28 cellular contexts compared by ENCODE assay signal in the genomic region with DNA sequence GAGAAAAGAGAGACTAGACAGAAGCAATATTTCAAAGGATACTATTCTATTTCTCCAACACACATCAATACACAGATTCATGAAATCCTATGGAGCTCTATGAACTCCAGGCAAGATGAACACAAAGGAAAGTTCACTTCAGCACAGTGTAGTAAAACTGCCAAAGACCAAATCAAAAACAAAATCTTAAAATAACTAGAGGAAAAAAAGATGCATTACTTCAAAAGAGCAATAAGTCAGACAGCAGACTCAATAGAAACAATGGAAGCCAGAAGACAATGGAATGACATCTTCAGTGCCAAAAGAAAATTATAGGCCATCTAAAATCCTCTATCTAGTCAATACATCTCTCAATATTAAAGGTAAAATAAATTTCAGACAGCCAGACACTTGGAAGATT.
"Had no signal": no experiment of that assay in that cellular context is flagged by ENCODE, and none has a peak within 500 bp of the region (broad histone marks: within the 10 kb centered on the region; RNA-seq: fewer than 3 reads in every experiment).

No MANE protein-coding gene starts in this region.

- H3K36me3 ChIP-seq: colonic mucosa, esophagus muscularis mucosa, gastroesophageal sphincter, heart right ventricle had no signal

- H3K27ac ChIP-seq: body of pancreas, colonic mucosa, dorsolateral prefrontal cortex, esophagus muscularis mucosa, gastroesophageal sphincter, heart right ventricle, hepatocyte had no signal

- H3K4me1 Mint-ChIP-seq: activated naive CD4-positive, alpha-beta T cell treated with anti-CD3 and anti-CD28 coated beads, Interleukin-2, amount 10 ng/mL, durations not matched to agents 7 days and 5 days; activated naive CD8-positive, alpha-beta T cell treated with anti-CD3 and anti-CD28 coated beads, Interleukin-2, amount 10 ng/mL, durations not matched to agents 7 days and 5 days; endodermal cell had no signal

- H3K4me3 ChIP-seq: body of pancreas, colonic mucosa, dorsolateral prefrontal cortex, esophagus muscularis mucosa, gastroesophageal sphincter, heart right ventricle, hepatocyte had no signal

- H3K79me2 ChIP-seq: hepatocyte had no signal

- H3K27me3 ChIP-seq: body of pancreas, colonic mucosa, dorsolateral prefrontal cortex, hepatocyte had no signal

- DNase-seq: activated CD4-positive, alpha-beta T cell treated with anti-CD3 and anti-CD28 coated beads for 1 hour; activated CD4-positive, alpha-beta T cell treated with anti-CD3 and anti-CD28 coated beads for 4 hours; activated CD4-positive, alpha-beta T cell treated with anti-CD3 and anti-CD28 coated beads, Interleukin-2, amount 50 U/mL, for 1 hour; activated CD4-positive, alpha-beta T cell treated with anti-CD3 and anti-CD28 coated beads, Interleukin-2, amount 50 U/mL, for 48 hours; activated CD8-positive, alpha-beta memory T cell treated with anti-CD3 and anti-CD28 coated beads for 24 hours; activated CD8-positive, alpha-beta T cell treated with anti-CD3 and anti-CD28 coated beads for 36 hours; activated gamma-delta T cell; activated naive CD4-positive, alpha-beta T cell; activated naive CD4-positive, alpha-beta T cell treated with anti-CD3 and anti-CD28 coated beads, Interleukin-2, amount 10 ng/mL, durations not matched to agents 7 days and 5 days; activated naive CD8-positive, alpha-beta T cell treated with anti-CD3 and anti-CD28 coated beads, Interleukin-2, amount 10 ng/mL, durations not matched to agents 7 days and 5 days; activated T-cell treated with anti-CD3 and anti-CD28 coated beads, Interleukin-2, amount 50 U/mL, for 48 hours; amniotic stem cell; anterior cingulate cortex; body of pancreas; central memory CD4-positive, alpha-beta T cell; cerebellar nuclear complex; colonic mucosa; dorsolateral prefrontal cortex; effector memory CD4-positive, alpha-beta T cell; endodermal cell; erythroblast; foreskin melanocyte; heart right ventricle; T-helper 2 cell had no signal

- H3K4me2 ChIP-seq: hepatocyte had no signal

- ATAC-seq: activated CD8-positive, alpha-beta T cell treated with anti-CD3 and anti-CD28 coated beads for 36 hours; activated naive CD4-positive, alpha-beta T cell treated with anti-CD3 and anti-CD28 coated beads, Interleukin-2, amount 50 U/mL, for 72 hours; body of pancreas; gastroesophageal sphincter; heart right ventricle had no signal

- H2AFZ ChIP-seq: hepatocyte had no signal

- H3K9me3 ChIP-seq: colonic mucosa had no signal

- H3K27ac Mint-ChIP-seq: activated CD8-positive, alpha-beta T cell treated with anti-CD3 and anti-CD28 coated beads for 36 hours; activated naive CD4-positive, alpha-beta T cell treated with anti-CD3 and anti-CD28 coated beads, Interleukin-2, amount 10 ng/mL, durations not matched to agents 7 days and 5 days; activated naive CD4-positive, alpha-beta T cell treated with anti-CD3 and anti-CD28 coated beads, Interleukin-2, amount 50 U/mL, for 72 hours; activated naive CD8-positive, alpha-beta T cell treated with anti-CD3 and anti-CD28 coated beads, Interleukin-2, amount 10 ng/mL, durations not matched to agents 7 days and 5 days; endodermal cell had no signal

- H3K4me1 ChIP-seq: body of pancreas, colonic mucosa, esophagus muscularis mucosa, gastroesophageal sphincter, heart right ventricle had no signal

- H3K4me3 Mint-ChIP-seq: activated CD8-positive, alpha-beta T cell treated with anti-CD3 and anti-CD28 coated beads for 36 hours; activated naive CD4-positive, alpha-beta T cell treated with anti-CD3 and anti-CD28 coated beads, Interleukin-2, amount 10 ng/mL, durations not matched to agents 7 days and 5 days; activated naive CD8-positive, alpha-beta T cell treated with anti-CD3 and anti-CD28 coated beads, Interleukin-2, amount 10 ng/mL, durations not matched to agents 7 days and 5 days; endodermal cell had no signal

- H3K36me3 Mint-ChIP-seq: activated naive CD4-positive, alpha-beta T cell treated with anti-CD3 and anti-CD28 coated beads, Interleukin-2, amount 10 ng/mL, durations not matched to agents 7 days and 5 days; activated naive CD8-positive, alpha-beta T cell treated with anti-CD3 and anti-CD28 coated beads, Interleukin-2, amount 10 ng/mL, durations not matched to agents 7 days and 5 days had no signal
